ENCODE assay signal across 9 cellular contexts in the genomic region with DNA sequence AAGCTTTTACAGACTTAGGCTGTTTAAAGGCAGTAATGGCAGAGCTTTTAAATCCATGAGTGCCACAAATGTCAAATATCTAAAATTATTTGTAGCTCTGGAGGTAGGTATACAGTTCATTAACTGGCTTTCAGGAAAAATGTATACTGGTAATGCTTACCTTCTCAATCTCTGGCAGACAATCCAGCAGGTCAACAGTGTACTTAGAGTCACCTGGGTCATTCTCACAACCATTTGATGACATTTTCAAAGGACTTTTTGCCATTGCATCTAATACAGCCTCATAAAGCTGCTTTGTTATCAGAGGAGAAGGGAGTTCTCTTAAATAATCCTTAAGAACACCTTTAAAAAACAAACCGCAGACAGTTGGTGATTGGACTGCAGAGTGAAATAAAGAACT.
"Had no signal": no experiment of that assay in that cellular context is flagged by ENCODE, and none has a peak within 500 bp of the region (broad histone marks: within the 10 kb centered on the region; RNA-seq: fewer than 3 reads in every experiment).

No MANE protein-coding gene starts in this region.

- DNase-seq: GM23248, GOT3, H7, H9, HCEC 1CT, HFFc6 had no signal

- H3K4me3 ChIP-seq: GM23248, GM23338, HAP-1 had no signal

- ATAC-seq: GM23338, HCT116 had no signal

- H3K4me1 ChIP-seq: HAP-1 had no signal

- H3K9me3 ChIP-seq: HAP-1 had no signal

- H3K27ac ChIP-seq: GM23248 had no signal
